In genomic region chr7:157310676-157311185, GRCh38 we compare ENCODE assay signal across 12 cellular contexts. TPM values are rescaled to one million over a fixed set of nuclear protein-coding genes. Genes with fewer than 3 reads are reported as not detected.
A peak's percentile ranks its signal among the peaks of the same experiment; 100 is the strongest.
DNase-seq lines count a peak whose midpoint lies in the region; ATAC-seq and TF ChIP-seq lines count a peak whose summit lies in the region.
"Had no signal": no experiment of that assay in that cellular context is flagged by ENCODE, and none has a peak within 500 bp of the region (broad histone marks: within the 10 kb centered on the region; RNA-seq: fewer than 3 reads in every experiment).

No MANE protein-coding gene starts in this region.

- POLR2A ChIA-PET in naive thymus-derived CD4-positive, alpha-beta T cell (lab: Charles Lee): no interaction called here

- no peaks in the 10 kb centered on the region for H3K9me3 ChIP-seq in RWPE2 (ENCODE audit: severe bottlenecking)
- H3K9me3 ChIP-seq in endodermal cell (ENCODE audit: control insufficient read depth, low read length): no peaks in the 10 kb centered on the region
- H3K9me3 ChIP-seq in naive thymus-derived CD4-positive, alpha-beta T cell (ENCODE audit: control insufficient read depth in 2 of 3, low read length in 3 of 3): no peaks in the 10 kb centered on the region
- H3K9me3 ChIP-seq: Peyer's patch, right atrium auricular region, thyroid gland had no signal

- DNase-seq in H7 (peak; percentile 59), RWPE2 (ENCODE audit: low spot score) (no peak), endodermal cell (peak; percentile 87), osteocyte (ENCODE audit: extremely low spot score, unreplicated experiment) (no peak), SHP77 treated with DMSO at 0.1 percent for 48 hours (lab: John Stamatoyannopoulos, UW) (no peak), cerebellar nuclear complex (lab: John Stamatoyannopoulos, UW) (no peak), DMS53 (lab: John Stamatoyannopoulos, UW) (no peak)
- DNase-seq in naive thymus-derived CD4-positive, alpha-beta T cell: no peak
- DNase-seq: activated CD8-positive, alpha-beta memory T cell treated with anti-CD3 and anti-CD28 coated beads, Interleukin-2, amount 50 U/mL, for 48 hours; Peyer's patch; thyroid gland had no signal

- H3K27ac Mint-ChIP-seq in endodermal cell: peak overlapping the region; percentile 97
- peak overlapping the region; percentile 93 for H3K27ac Mint-ChIP-seq in osteocyte (ENCODE audit: unreplicated experiment)
- peak overlapping the region in 1 of 9 donors; percentile 66 for H3K27ac Mint-ChIP-seq in naive thymus-derived CD4-positive, alpha-beta T cell

- H3K4me1 Mint-ChIP-seq in endodermal cell (peaks cover 38% of the 10 kb centered on the region), osteocyte (ENCODE audit: unreplicated experiment) (peaks cover 25% of the 10 kb centered on the region)
- peaks cover 0 to 24% (median 2%) of the 10 kb centered on the region in 7 donors for H3K4me1 Mint-ChIP-seq in naive thymus-derived CD4-positive, alpha-beta T cell

- no peaks in the 10 kb centered on the region for H3K27me3 Mint-ChIP-seq in endodermal cell (ENCODE audit: insufficient read depth)
- no peaks in the 10 kb centered on the region for H3K27me3 Mint-ChIP-seq in osteocyte (ENCODE audit: unreplicated experiment)
- H3K27me3 Mint-ChIP-seq in naive thymus-derived CD4-positive, alpha-beta T cell: no peaks in the 10 kb centered on the region

- CTCF ChIA-PET in naive thymus-derived CD4-positive, alpha-beta T cell (lab: Charles Lee): no interaction called here

- no peak for ATAC-seq in RWPE2 (ENCODE audit: low read depth)
- ATAC-seq in naive thymus-derived CD4-positive, alpha-beta T cell: no peak

- no peak overlapping the region for H3K4me3 ChIP-seq in H7 (ENCODE audit: insufficient read depth, low read depth, low read length)
- H3K4me3 ChIP-seq in RWPE2 (ENCODE audit: severe bottlenecking): no peak overlapping the region
- no peak overlapping the region for H3K4me3 ChIP-seq in endodermal cell (ENCODE audit: low read length)
- H3K4me3 ChIP-seq in naive thymus-derived CD4-positive, alpha-beta T cell (ENCODE audit: low read length): no peak overlapping the region
- H3K4me3 ChIP-seq: Peyer's patch, right atrium auricular region, thyroid gland had no signal

- H3K9me3 Mint-ChIP-seq in endodermal cell: no peaks in the 10 kb centered on the region
- no peaks in the 10 kb centered on the region for H3K9me3 Mint-ChIP-seq in osteocyte (ENCODE audit: unreplicated experiment)
- H3K9me3 Mint-ChIP-seq in naive thymus-derived CD4-positive, alpha-beta T cell: peaks cover 0 to 1% (median 0%) of the 10 kb centered on the region in 11 donors

- WGBS in endodermal cell (ENCODE audit: insufficient coverage in 1 of 2, insufficient read length in 1 of 2), 2 experiments: 68 to 85% methylated on average over 4 to 7 of the region's 7 CpGs

- intact Hi-C loops in naive thymus-derived CD4-positive, alpha-beta T cell (cut with micrococcal nuclease): no loop called here

- H3K9ac ChIP-seq in endodermal cell (ENCODE audit: extremely low read depth, low read length, poor library complexity, severe bottlenecking): no peak overlapping the region

- H3K27ac ChIP-seq in RWPE2 (ENCODE audit: poor library complexity, severe bottlenecking) (peak overlapping the region; percentile 99), endodermal cell (ENCODE audit: low read depth, low read length) (no peak overlapping the region)
- H3K27ac ChIP-seq in naive thymus-derived CD4-positive, alpha-beta T cell (ENCODE audit: low read depth, low read length): no peak overlapping the region
- H3K27ac ChIP-seq: Peyer's patch, right atrium auricular region, thyroid gland had no signal

- TF ChIP-seq CTCF in RWPE2 (IDR thresholded peaks at IDR 0.05; ENCODE audit: poor library complexity, severe bottlenecking): no peak
- no peak for TF ChIP-seq CTCF in endodermal cell (conservative IDR thresholded peaks at IDR 0.05)
- TF ChIP-seq CTCF in osteocyte (IDR thresholded peaks at IDR 0.05): no peak

- no peaks in the 10 kb centered on the region for H3K36me3 Mint-ChIP-seq in endodermal cell (ENCODE audit: low read depth)
- no peaks in the 10 kb centered on the region for H3K36me3 Mint-ChIP-seq in osteocyte (ENCODE audit: unreplicated experiment)
- H3K36me3 Mint-ChIP-seq in naive thymus-derived CD4-positive, alpha-beta T cell: no peaks in the 10 kb centered on the region

- peaks cover 22% of the 10 kb centered on the region for H3K4me1 ChIP-seq in RWPE2 (ENCODE audit: insufficient read depth, poor library complexity, severe bottlenecking)
- H3K4me1 ChIP-seq in endodermal cell (ENCODE audit: control insufficient read depth, insufficient read depth, low read length): peaks cover 9% of the 10 kb centered on the region
- no peaks in the 10 kb centered on the region for H3K4me1 ChIP-seq in naive thymus-derived CD4-positive, alpha-beta T cell (ENCODE audit: control insufficient read depth in 2 of 2, insufficient read depth in 2 of 2, low read length in 2 of 2)
- H3K4me1 ChIP-seq: Peyer's patch, right atrium auricular region, thyroid gland had no signal

- no peaks in the 10 kb centered on the region for H3K36me3 ChIP-seq in H7 (replicated peaks; ENCODE audit: control insufficient read depth, insufficient read depth, low read length)
- no peaks in the 10 kb centered on the region for H3K36me3 ChIP-seq in RWPE2 (ENCODE audit: low read depth)
- H3K36me3 ChIP-seq in endodermal cell (ENCODE audit: control insufficient read depth, insufficient read depth, low read length): no peaks in the 10 kb centered on the region
- H3K36me3 ChIP-seq in naive thymus-derived CD4-positive, alpha-beta T cell (ENCODE audit: control insufficient read depth in 2 of 3, insufficient read depth in 3 of 3, low read length in 3 of 3): no peaks in the 10 kb centered on the region
- H3K36me3 ChIP-seq: Peyer's patch, right atrium auricular region, thyroid gland had no signal

- H3K27me3 ChIP-seq in H7 (ENCODE audit: control insufficient read depth, insufficient read depth, low read length) (no peaks in the 10 kb centered on the region), RWPE2 (ENCODE audit: insufficient read depth, poor library complexity, severe bottlenecking) (no peaks in the 10 kb centered on the region), endodermal cell (ENCODE audit: control insufficient read depth, insufficient read depth, low read length, poor library complexity, severe bottlenecking) (no peaks in the 10 kb centered on the region)
- H3K27me3 ChIP-seq in naive thymus-derived CD4-positive, alpha-beta T cell (ENCODE audit: control insufficient read depth in 2 of 2, insufficient read depth in 2 of 2, low read length in 2 of 2): no peaks in the 10 kb centered on the region
- H3K27me3 ChIP-seq: Peyer's patch, right atrium auricular region, thyroid gland had no signal

- H3K4me3 Mint-ChIP-seq in endodermal cell (no peak overlapping the region), osteocyte (ENCODE audit: unreplicated experiment) (no peak overlapping the region)
- H3K4me3 Mint-ChIP-seq in naive thymus-derived CD4-positive, alpha-beta T cell: no peak overlapping the region

RNA-seq across cellular contexts. Expression of gene DNAJB6, which starts 26.1 kb away (rescaled TPM):
- total RNA-seq in H7 (2014; rRNA removed; shearing (Covaris generic)): 206 and 230 TPM in 2 replicates
- 100 to 1,000 TPM; 126 to 174 TPM for total RNA-seq in endodermal cell
- polyA plus RNA-seq in endodermal cell (2013, experiment 1 of 2): 121 TPM
- polyA plus RNA-seq in endodermal cell (2013, experiment 2 of 2): 112 TPM
- total RNA-seq in osteocyte: 111 and 112 TPM in 2 replicates
- total RNA-seq in naive thymus-derived CD4-positive, alpha-beta T cell: 100 to 1,000 TPM in 2 of 5 experiments, 10 to 100 TPM in 3; 79.8 to 219 (median 96.0) TPM
- 100 to 1,000 TPM; 114 to 130 TPM for polyA plus RNA-seq in naive thymus-derived CD4-positive, alpha-beta T cell

Comparison
In these comparisons a context has a peak if more than half of its experiments do, and no peak if none do; other contexts are left out.
1. DNase-seq: peak in H7 (single experiment) and endodermal cell (single experiment); none in RWPE2 (single experiment), osteocyte (single experiment), naive thymus-derived CD4-positive, alpha-beta T cell (0 of 9), SHP77 treated with DMSO at 0.1 percent for 48 hours (single experiment), cerebellar nuclear complex (0 of 2) and DMS53 (single experiment).